ENCODE assay signal across 8 cellular contexts in the genomic region with DNA sequence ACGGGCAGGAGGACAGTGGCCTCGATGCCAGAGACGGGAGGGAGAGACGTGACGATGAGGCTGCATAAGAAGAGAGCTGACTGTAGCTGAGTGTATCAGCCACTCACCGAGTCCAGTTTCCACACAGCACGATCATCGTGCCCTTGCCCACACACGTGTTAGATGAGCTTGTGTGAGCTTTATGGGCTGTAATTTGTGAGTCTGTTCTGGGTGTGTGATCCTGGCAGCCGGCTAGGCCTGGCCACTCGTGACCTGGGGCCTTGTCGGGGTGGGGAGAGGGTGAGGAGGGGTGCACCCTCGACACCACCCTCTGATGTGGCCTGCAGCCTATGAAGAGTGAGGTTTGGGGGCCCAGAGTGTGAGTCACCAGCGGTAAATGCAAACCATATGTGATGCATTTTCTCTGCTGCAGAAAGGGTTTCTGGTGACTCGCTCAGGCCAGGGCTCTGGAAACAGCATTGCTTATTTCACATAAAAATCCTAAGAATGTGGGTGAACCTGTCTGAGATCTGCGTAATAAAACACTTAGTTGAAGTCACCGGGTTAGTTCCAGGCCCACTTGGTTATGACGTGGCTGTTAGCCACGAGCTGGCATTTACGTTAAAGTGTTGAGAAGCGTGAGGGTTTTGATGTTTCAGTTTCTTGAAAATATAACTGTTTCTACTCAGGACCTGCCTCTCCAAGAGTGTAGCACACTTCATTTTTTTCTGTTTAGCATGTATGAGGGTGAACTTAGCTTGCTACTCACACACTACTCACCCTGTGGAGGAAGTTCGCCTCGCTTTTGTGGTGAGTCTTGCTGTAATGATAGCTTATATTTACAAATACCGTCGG. TPM values are rescaled to one million over a fixed set of nuclear protein-coding genes. Genes with fewer than 3 reads are reported as not detected.
DNase-seq lines count a peak whose midpoint lies in the region; ATAC-seq and TF ChIP-seq lines count a peak whose summit lies in the region.

No MANE protein-coding gene starts in this region.

- WGBS in heart right ventricle, 2 donors = 50 to 53% methylated on average over 25 of the region's 25 CpGs

- intact Hi-C loops in heart right ventricle (cut with DNase I) = loop anchor here in 1 of 10 donors (5.0 kb wide), 1 partner anchor 34 kb away; no protein-coding TSS in a partner anchor

- peaks cover 8% of the 10 kb centered on the region; the same call in 1 of the 2 replicates for H3K4me1 ChIP-seq in BE2C
- peaks cover 18 to 81% (median 65%) of the 10 kb centered on the region in 9 donors for H3K4me1 ChIP-seq in heart right ventricle

- TF ChIP-seq POLR2A in NB4 (IDR thresholded peaks at IDR 0.05; ENCODE audit: extremely low read depth, insufficient read length) = no peak

- TF ChIP-seq CTCF in BE2C (IDR thresholded peaks at IDR 0.05; ENCODE audit: low read depth, low read length) (no peak), NB4 (IDR thresholded peaks at IDR 0.05; ENCODE audit: low read depth, low read length) (no peak), heart right ventricle (IDR thresholded peaks at IDR 0.05) (no peak)

- H3K27ac ChIP-seq in heart right ventricle = peak overlapping the region in 9 of 10 donors; percentile 3 to 97 (median 44)

- H3K9me3 ChIP-seq in BE2C (no peaks in the 10 kb centered on the region), heart right ventricle (no peaks in the 10 kb centered on the region)

- DNase-seq in BE2C = peak; percentile 49
- peak; percentile 75 for DNase-seq in NB4 (ENCODE audit: low read depth)
- DNase-seq in activated effector memory CD4-positive, alpha-beta T cell treated with Interleukin-2 at 50 U/mL for 16 hours = peak; percentile 41
- DNase-seq in heart right ventricle = no peak
- peak; percentile 27 to 54 (median 28) for DNase-seq in stimulated activated CD4-positive, alpha-beta T cell treated with anti-CD3 and anti-CD28 coated beads, Interleukin-12 subunit alpha, Interleukin-12 subunit beta, amount 100 ng/mL, for 48 hours (ENCODE audit: low read depth in 2 of 3, low spot score in 1 of 3)
- DNase-seq in iPS-NIHi11 (ENCODE audit: low spot score) = no peak
- DNase-seq in Ammon's horn (ENCODE audit: low spot score) = no peak

- H3K27me3 ChIP-seq in BE2C (peaks cover 23% of the 10 kb centered on the region), heart right ventricle (peaks cover 0 to 15% (median 0%) of the 10 kb centered on the region in 7 donors)

- ATAC-seq in heart right ventricle (peak in 4 of 8 donors; percentile 4 to 8 (median 6)), HG03565 (IDR thresholded peaks at IDR 0.05; ENCODE audit: unreplicated experiment) (no peak)

- H3K36me3 ChIP-seq in BE2C (no peaks in the 10 kb centered on the region), heart right ventricle (peaks cover 0 to 61% (median 0%) of the 10 kb centered on the region in 9 donors)

- no peak overlapping the region for H3K4me3 ChIP-seq in BE2C (ENCODE audit: low read depth, low read length)
- H3K4me3 ChIP-seq in NB4 (ENCODE audit: low read depth, low read length) = no peak overlapping the region
- H3K4me3 ChIP-seq in heart right ventricle = peak overlapping the region in 3 of 10 donors; percentile 1 to 77 (median 1)

RNA-seq across cellular contexts. Expression of gene METRNL, which starts 4.2 kb away (rescaled TPM):
- polyA plus RNA-seq in BE2C (2012; ENCODE audit: insufficient read depth, insufficient read length, low read depth) = 25.8 TPM
- 10 to 100 TPM; 56.0 to 90.1 (median 70.9) TPM for total RNA-seq in heart right ventricle
- polyA plus RNA-seq in heart right ventricle = 100 to 1,000 TPM in 1 of 2 donors, 10 to 100 TPM in 1; 39.0 to 134 TPM

Comparison
In these comparisons a context has a peak if more than half of its experiments do, and no peak if none do; other contexts are left out.
1. DNase-seq: peak in BE2C (single experiment), NB4 (single experiment), activated effector memory CD4-positive, alpha-beta T cell treated with Interleukin-2 at 50 U/mL for 16 hours (single experiment) and stimulated activated CD4-positive, alpha-beta T cell treated with anti-CD3 and anti-CD28 coated beads, Interleukin-12 subunit alpha, Interleukin-12 subunit beta, amount 100 ng/mL, for 48 hours (3 of 3); none in heart right ventricle (0 of 2), iPS-NIHi11 (single experiment) and Ammon's horn (single experiment).